ENCODE assay signal across 28 cellular contexts in genomic region chr11:77171254-77171653, GRCh38. TPM values are rescaled to one million over a fixed set of nuclear protein-coding genes. Genes with fewer than 3 reads are reported as not detected.
"Had no signal": no experiment of that assay in that cellular context is flagged by ENCODE, and none has a peak within 500 bp of the region (broad histone marks: within the 10 kb centered on the region; RNA-seq: fewer than 3 reads in every experiment).

No MANE protein-coding gene starts in this region.

- H3K4me1 Mint-ChIP-seq: activated naive CD4-positive, alpha-beta T cell treated with anti-CD3 and anti-CD28 coated beads, Interleukin-2, amount 10 ng/mL, durations not matched to agents 7 days and 5 days had no signal

- H3K27ac ChIP-seq: brain microvascular endothelial cell, foreskin keratinocyte, heart left ventricle, left ventricle myocardium inferior, neutrophil, ovary, skin epidermis, thoracic aorta, upper lobe of left lung, vagina had no signal

- H3K4me1 ChIP-seq: foreskin keratinocyte, left ventricle myocardium inferior, vagina had no signal

- H3K4me3 ChIP-seq: heart left ventricle, left ventricle myocardium inferior, ovary, skin epidermis, thoracic aorta, upper lobe of left lung, vagina had no signal

- H3K9me3 Mint-ChIP-seq: activated naive CD4-positive, alpha-beta T cell treated with anti-CD3 and anti-CD28 coated beads, Interleukin-2, amount 10 ng/mL, durations not matched to agents 7 days and 5 days; activated naive CD8-positive, alpha-beta T cell treated with anti-CD3 and anti-CD28 coated beads, Interleukin-2, amount 10 ng/mL, durations not matched to agents 7 days and 5 days; activated T-helper 1 cell treated with anti-CD3 and anti-CD28 coated beads, Interleukin-12 subunit alpha, Interleukin-12 subunit beta, Interleukin-2, Interleukin-4 antibody, amounts not matched to agents 30 ng/mL and 10 ng/mL and 1 ng/mL, durations not matched to agents 14 hours and 24 hours and 36 hours; naive thymus-derived CD4-positive, alpha-beta T cell; stimulated activated naive CD8-positive, alpha-beta T cell treated with anti-CD3 and anti-CD28 coated beads, Interleukin-15, Interleukin-2, amounts not matched to agents 100 ng/mL and 50 ng/mL, for 24 hours; T-helper 2 cell treated with Interferon-gamma antibody and Interleukin-4, amounts not matched to agents 5 μg/mL and 100 μg/mL, for 36 hours had no signal

- H3K36me3 ChIP-seq: brain microvascular endothelial cell, heart left ventricle, left ventricle myocardium inferior, neutrophil, ovary, thoracic aorta, upper lobe of left lung, vagina had no signal

- H3K9me3 ChIP-seq: heart left ventricle, left ventricle myocardium inferior, neutrophil, ovary, thoracic aorta, upper lobe of left lung, vagina had no signal

- H3K36me3 Mint-ChIP-seq: activated naive CD4-positive, alpha-beta T cell treated with anti-CD3 and anti-CD28 coated beads, Interleukin-2, amount 10 ng/mL, durations not matched to agents 7 days and 5 days; activated naive CD8-positive, alpha-beta T cell treated with anti-CD3 and anti-CD28 coated beads, Interleukin-2, amount 10 ng/mL, durations not matched to agents 7 days and 5 days; naive thymus-derived CD4-positive, alpha-beta T cell had no signal

- H3K27ac Mint-ChIP-seq: activated naive CD4-positive, alpha-beta T cell treated with anti-CD3 and anti-CD28 coated beads, Interleukin-2, amount 10 ng/mL, durations not matched to agents 7 days and 5 days; activated naive CD8-positive, alpha-beta T cell treated with anti-CD3 and anti-CD28 coated beads, Interleukin-2, amount 10 ng/mL, durations not matched to agents 7 days and 5 days; activated T-helper 1 cell treated with anti-CD3 and anti-CD28 coated beads, Interleukin-12 subunit alpha, Interleukin-12 subunit beta, Interleukin-2, Interleukin-4 antibody, amounts not matched to agents 30 ng/mL and 10 ng/mL and 1 ng/mL, durations not matched to agents 14 hours and 24 hours and 36 hours; naive thymus-derived CD4-positive, alpha-beta T cell; stimulated activated naive CD8-positive, alpha-beta T cell treated with anti-CD3 and anti-CD28 coated beads, Interleukin-15, Interleukin-2, amounts not matched to agents 100 ng/mL and 50 ng/mL, for 24 hours; T-helper 2 cell treated with Interferon-gamma antibody and Interleukin-4, amounts not matched to agents 5 μg/mL and 100 μg/mL, for 36 hours had no signal

- DNase-seq: activated CD4-positive, alpha-beta T cell treated with anti-CD3 and anti-CD28 coated beads for 4 hours; activated CD4-positive, alpha-beta T cell treated with anti-CD3 and anti-CD28 coated beads, Interleukin-2, amount 50 U/mL, for 4 hours; activated CD8-positive, alpha-beta memory T cell treated with anti-CD3 and anti-CD28 coated beads, Interleukin-2, amount 50 U/mL, for 4 hours; activated gamma-delta T cell; activated naive CD4-positive, alpha-beta T cell treated with anti-CD3 and anti-CD28 coated beads, Interleukin-2, amount 10 ng/mL, durations not matched to agents 7 days and 5 days; activated naive CD8-positive, alpha-beta T cell treated with anti-CD3 and anti-CD28 coated beads, Interleukin-2, amount 10 ng/mL, durations not matched to agents 7 days and 5 days; activated T-cell treated with anti-CD3 and anti-CD28 coated beads, Interleukin-2, amount 50 U/mL, for 1 hour; brain microvascular endothelial cell; caudate nucleus; foreskin keratinocyte; kidney glomerular epithelial cell; midbrain; naive thymus-derived CD4-positive, alpha-beta T cell; ovary; stimulated activated CD4-positive, alpha-beta T cell treated with anti-CD3 and anti-CD28 coated beads, Interleukin-12 subunit alpha, Interleukin-12 subunit beta, amount 100 ng/mL, for 4 hours; stimulated activated CD4-positive, alpha-beta T cell treated with anti-CD3 and anti-CD28 coated beads, Interleukin-4, amount 100 ng/mL, for 1 hour; T-helper 1 cell had no signal

- H3K27me3 Mint-ChIP-seq: activated naive CD8-positive, alpha-beta T cell treated with anti-CD3 and anti-CD28 coated beads, Interleukin-2, amount 10 ng/mL, durations not matched to agents 7 days and 5 days; stimulated activated naive CD8-positive, alpha-beta T cell treated with anti-CD3 and anti-CD28 coated beads, Interleukin-15, Interleukin-2, amounts not matched to agents 100 ng/mL and 50 ng/mL, for 24 hours had no signal

- ATAC-seq: esophagus mucosa; foreskin keratinocyte; heart left ventricle; naive thymus-derived CD4-positive, alpha-beta T cell had no signal

- H3K27me3 ChIP-seq: brain microvascular endothelial cell, foreskin keratinocyte, heart left ventricle, neutrophil, ovary, upper lobe of left lung, vagina had no signal

- H3K4me3 Mint-ChIP-seq: activated naive CD4-positive, alpha-beta T cell treated with anti-CD3 and anti-CD28 coated beads, Interleukin-2, amount 10 ng/mL, durations not matched to agents 7 days and 5 days; activated naive CD8-positive, alpha-beta T cell treated with anti-CD3 and anti-CD28 coated beads, Interleukin-2, amount 10 ng/mL, durations not matched to agents 7 days and 5 days; activated T-helper 1 cell treated with anti-CD3 and anti-CD28 coated beads, Interleukin-12 subunit alpha, Interleukin-12 subunit beta, Interleukin-2, Interleukin-4 antibody, amounts not matched to agents 30 ng/mL and 10 ng/mL and 1 ng/mL, durations not matched to agents 14 hours and 24 hours and 36 hours; naive thymus-derived CD4-positive, alpha-beta T cell; stimulated activated naive CD8-positive, alpha-beta T cell treated with anti-CD3 and anti-CD28 coated beads, Interleukin-15, Interleukin-2, amounts not matched to agents 100 ng/mL and 50 ng/mL, for 24 hours; T-helper 2 cell treated with Interferon-gamma antibody and Interleukin-4, amounts not matched to agents 5 μg/mL and 100 μg/mL, for 36 hours had no signal

RNA-seq across cellular contexts. Expression of gene MYO7A, which starts 43.2 kb away (rescaled TPM):
- polyA plus RNA-seq: naive thymus-derived CD4-positive, alpha-beta T cell had no signal
